ENCODE assay signal across 8 cellular contexts in the genomic region with DNA sequence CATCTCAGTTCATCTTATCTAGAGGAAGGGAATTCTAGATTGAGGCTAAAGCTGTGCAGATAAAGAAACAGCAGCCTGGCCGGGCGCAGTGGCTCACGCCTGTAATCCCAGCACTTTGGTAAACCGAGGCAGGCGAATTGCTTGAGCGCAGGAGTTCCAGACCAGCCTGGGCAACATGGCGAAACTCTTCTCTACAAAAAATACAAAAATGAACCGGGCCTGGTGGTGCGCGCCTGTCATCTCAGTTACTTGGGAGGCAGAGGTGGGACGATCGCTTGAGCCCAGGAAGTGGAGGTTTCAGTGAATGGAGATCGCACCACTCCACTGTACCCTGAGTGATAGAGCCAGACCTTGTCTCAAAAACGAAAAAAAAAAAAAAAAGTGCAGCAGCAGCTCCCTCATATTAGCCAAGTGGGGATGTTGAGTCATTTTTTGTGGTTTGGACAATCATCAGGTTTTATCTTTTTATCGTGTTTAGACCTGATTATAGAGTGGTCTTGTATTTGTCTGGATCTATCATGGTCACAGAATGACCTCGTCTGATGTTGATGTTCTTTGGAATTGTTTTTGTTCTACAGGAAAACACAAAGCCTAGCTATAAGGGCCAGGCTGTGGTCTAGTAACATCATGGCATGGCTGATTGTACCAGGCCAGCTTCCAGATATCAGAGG. TPM values are rescaled to one million over a fixed set of nuclear protein-coding genes. Genes with fewer than 3 reads are reported as not detected.
A peak's percentile ranks its signal among the peaks of the same experiment; 100 is the strongest.
DNase-seq lines count a peak whose midpoint lies in the region; ATAC-seq and TF ChIP-seq lines count a peak whose summit lies in the region.

No MANE protein-coding gene starts in this region.

- H3K9me3 ChIP-seq in AG04450 (ENCODE audit: control insufficient read depth, insufficient read depth, low read length): peaks cover 3% of the 10 kb centered on the region; the same call in 1 of the 2 replicates
- no peaks in the 10 kb centered on the region for H3K9me3 ChIP-seq in mononuclear cell (ENCODE audit: low read depth, low read length)

- DNase-seq in AG04450 (ENCODE audit: low read depth, low spot score) (no peak), HL-60 (ENCODE audit: low read depth in 1 of 2, low spot score in 1 of 2) (no peak), islet precursor cell (no peak), occipital lobe (lab: John Stamatoyannopoulos, UW) (no peak), T-helper 9 cell (no peak)

- H3K27me3 ChIP-seq in AG04450 (ENCODE audit: control insufficient read depth, insufficient read depth, low read length) (no peaks in the 10 kb centered on the region), HL-60 (ENCODE audit: insufficient read depth, poor library complexity, severe bottlenecking) (no peaks in the 10 kb centered on the region), mononuclear cell (ENCODE audit: insufficient read depth, low read length) (no peaks in the 10 kb centered on the region)

- H3K9me3 Mint-ChIP-seq in brain: no peaks in the 10 kb centered on the region

- H3K4me3 ChIP-seq in AG04450 (ENCODE audit: low read depth, low read length): peak overlapping the region; percentile 95
- peak overlapping the region; percentile 95 for H3K4me3 ChIP-seq in HL-60 (replicated peaks; ENCODE audit: insufficient read depth, low read length)
- peak overlapping the region; percentile 82 for H3K4me3 ChIP-seq in mononuclear cell (ENCODE audit: low read length)

- H3K4me3 Mint-ChIP-seq in brain: peak overlapping the region; percentile 94 to 99 (median 97)

- H3K27ac ChIP-seq in AG04450 (ENCODE audit: low read depth, low read length) (peak overlapping the region; percentile 99), HL-60 (replicated peaks) (no peak overlapping the region; the same call in 1 of the 2 replicates)

- H3K27ac Mint-ChIP-seq in brain: peak overlapping the region; percentile 96 to 100 (median 99)

- POLR2A ChIA-PET in AG04450 (lab: Yijun Ruan, JAX): interaction anchor here (0.7 to 1.3 kb wide), 2 partner anchors 31 to 34 kb away, joined by 4 to 5 read pairs; no protein-coding TSS in a partner anchor

- H3K36me3 Mint-ChIP-seq in brain: no peaks in the 10 kb centered on the region

- peaks cover 5% of the 10 kb centered on the region for H3K27me3 Mint-ChIP-seq in brain

- H3K4me1 ChIP-seq in mononuclear cell (ENCODE audit: insufficient read depth, low read length): peaks cover 30% of the 10 kb centered on the region

- H3K4me1 Mint-ChIP-seq in brain: peaks cover 63% of the 10 kb centered on the region

- no peak for ATAC-seq in GM21717 (IDR thresholded peaks at IDR 0.05; ENCODE audit: unreplicated experiment)

- no peak for TF ChIP-seq CTCF in AG04450 (IDR thresholded peaks at IDR 0.05; ENCODE audit: low read depth, low read length)
- TF ChIP-seq CTCF in HL-60 (IDR thresholded peaks at IDR 0.05; ENCODE audit: insufficient read depth, low read length): no peak
- no peak for TF ChIP-seq CTCF in brain (conservative IDR thresholded peaks at IDR 0.05)

- CTCF ChIA-PET in AG04450 (lab: Charles Lee): interaction anchor here (0.6 to 7.3 kb wide), 7 partner anchors 9 to 589 kb away, joined by 3 to 59 read pairs (median 5); a partner anchor contains a TSS

RNA-seq across cellular contexts. Expression of a gene that starts 1.5 kb away (rescaled TPM):
- 68.1 and 77.1 TPM in 2 replicates for polyA plus RNA-seq in AG04450 (2011; rRNA removed)
- 113 and 115 TPM in 2 replicates for polyA minus RNA-seq in AG04450 (2011; rRNA and poly(A)+ RNA removed)
- polyA plus RNA-seq in brain (ENCODE audit: insufficient read depth, low read depth, low replicate concordance): 49.0 TPM
- 40.0 TPM for total RNA-seq in mononuclear cell
- total RNA-seq in occipital lobe: 162 TPM
